ENCODE assay signal across 14 cellular contexts in the genomic region with DNA sequence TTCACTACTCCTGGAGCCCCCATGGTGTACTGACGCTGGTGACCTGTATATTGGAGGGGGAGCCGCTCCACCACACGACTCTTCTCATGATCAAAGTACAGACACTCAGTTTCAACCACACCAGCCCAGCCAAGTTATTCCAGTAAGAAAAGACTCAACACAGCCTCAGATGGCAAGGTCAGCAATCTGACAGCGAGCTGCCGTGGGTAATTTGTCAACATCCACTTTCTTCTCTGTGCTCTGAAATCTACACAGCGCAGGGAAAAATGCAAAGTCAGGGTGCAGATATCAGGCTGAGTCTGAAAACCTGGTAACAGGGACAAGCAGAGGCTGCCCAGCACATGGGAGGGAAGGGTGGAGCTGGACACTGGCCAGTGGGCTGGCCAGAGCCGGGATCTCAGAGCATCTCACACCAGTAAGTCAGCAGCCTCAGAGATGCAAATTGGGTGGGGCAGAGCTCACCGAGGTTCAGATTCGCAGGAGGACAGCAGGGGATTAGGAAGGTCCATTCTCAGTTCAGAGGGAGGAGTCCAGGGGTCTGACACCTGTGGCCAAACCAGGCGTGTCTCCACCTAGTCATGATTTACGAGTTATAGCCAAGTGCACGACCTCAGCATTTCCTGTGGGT. TPM values are rescaled to one million over a fixed set of nuclear protein-coding genes. Genes with fewer than 3 reads are reported as not detected.
DNase-seq lines count a peak whose midpoint lies in the region; ATAC-seq and TF ChIP-seq lines count a peak whose summit lies in the region.
"Had no signal": no experiment of that assay in that cellular context is flagged by ENCODE, and none has a peak within 500 bp of the region (broad histone marks: within the 10 kb centered on the region; RNA-seq: fewer than 3 reads in every experiment).

No MANE protein-coding gene starts in this region.

- H3K4me1 ChIP-seq in IMR-90 (ENCODE audit: control insufficient read depth, insufficient read depth, low read length) (peaks cover 2% of the 10 kb centered on the region; the same call in 1 of the 2 replicates), gastrocnemius medialis (peaks cover 11 to 34% of the 10 kb centered on the region in 2 donors), stomach (peaks cover 0 to 30% (median 14%) of the 10 kb centered on the region in 4 donors)

- DNase-seq in IMR-90 (no peak), SW480 (ENCODE audit: low spot score) (peak; percentile 39), glomerular visceral epithelial cell (ENCODE audit: extremely low spot score) (peak; percentile 25), gastrocnemius medialis (no peak), stomach (no peak), DMS114 treated with DMSO at 0.1 percent for 48 hours (lab: John Stamatoyannopoulos, UW; ENCODE audit: unreplicated experiment) (no peak), GM20000 (ENCODE audit: low spot score) (no peak)
- DNase-seq: activated CD8-positive, alpha-beta memory T cell treated with anti-CD3 and anti-CD28 coated beads for 24 hours; CD4-positive, alpha-beta memory T cell; EL; glutamatergic neuron; kidney; stimulated activated CD8-positive, alpha-beta memory T cell treated with anti-CD3 and anti-CD28 coated beads, Interleukin-4, amount 100 ng/mL, for 48 hours had no signal

- peaks cover 4% of the 10 kb centered on the region; the same call in 1 of the 2 replicates for H3K9me3 ChIP-seq in IMR-90 (ENCODE audit: control insufficient read depth, insufficient read depth, low read length)
- H3K9me3 ChIP-seq in gastrocnemius medialis, result no peaks in the 10 kb centered on the region
- no peaks in the 10 kb centered on the region for H3K9me3 ChIP-seq in stomach
- H3K9me3 ChIP-seq: thoracic aorta had no signal

- H4K91ac ChIP-seq in IMR-90 (ENCODE audit: insufficient read depth, low read depth, low read length), result no peak overlapping the region

- intact Hi-C loops in IMR-90 (cut with micrococcal nuclease), result no loop called here
- intact Hi-C loops in gastrocnemius medialis (cut with DNase I; ENCODE audit: low total_unique reads), result no loop called here
- intact Hi-C loops in stomach (cut with DNase I; ENCODE audit: low total_unique reads), result no loop called here

- no peak overlapping the region for H3K4ac ChIP-seq in IMR-90 (ENCODE audit: low read depth, low read length)

- dilution Hi-C loops in IMR-90 (cut with HindIII; ENCODE audit: low sequenced_read_pairs, unreplicated experiment), result no loop called here

- in situ Hi-C loops in IMR-90 (cut with MboI; ENCODE audit: low sequenced_read_pairs) (no loop called here), gastrocnemius medialis (cut with MboI; ENCODE audit: low sequenced_read_pairs in 4 of 4) (no loop called here)

- H3K79me1 ChIP-seq in IMR-90 (ENCODE audit: low read depth in 1 of 2, low read length in 2 of 2), result no peaks in the 10 kb centered on the region

- H2AFZ ChIP-seq in IMR-90 (replicated peaks; ENCODE audit: low read length, poor library complexity), result peak overlapping the region; percentile 40

- TF ChIP-seq RAD21 in IMR-90 (IDR thresholded peaks at IDR 0.05; ENCODE audit: low read length), result no peak

- CTCF ChIA-PET in IMR-90 (lab: Yijun Ruan, JAX), result no interaction called here

- no peak overlapping the region for H3K9ac ChIP-seq in IMR-90 (ENCODE audit: low read depth, low read length)

- H3K14ac ChIP-seq in IMR-90 (replicated peaks; ENCODE audit: low read depth, low read length), result no peak overlapping the region

- TF ChIP-seq CTCF in IMR-90 (conservative IDR thresholded peaks at IDR 0.05; ENCODE audit: low read depth, low read length), result no peak
- TF ChIP-seq CTCF in gastrocnemius medialis (IDR thresholded peaks at IDR 0.05 in 4 of 5, conservative IDR thresholded peaks at IDR 0.05 in 1 of 5), result no peak
- TF ChIP-seq CTCF in stomach (IDR thresholded peaks at IDR 0.05), result no peak
- TF ChIP-seq CTCF in GM20000 (IDR thresholded peaks at IDR 0.05; ENCODE audit: extremely low read depth, missing control alignments), result no peak

- TF ChIP-seq POLR2A in IMR-90 (IDR thresholded peaks at IDR 0.05; ENCODE audit: low read depth, low read length) (no peak), gastrocnemius medialis (IDR thresholded peaks at IDR 0.05) (no peak), stomach (IDR thresholded peaks at IDR 0.05) (no peak)

- H3K23ac ChIP-seq in IMR-90 (ENCODE audit: low read depth, low read length), result no peak overlapping the region

- H4K8ac ChIP-seq in IMR-90 (ENCODE audit: low read depth in 2 of 2, low read length in 2 of 2), result no peak overlapping the region

- no peak overlapping the region for H2BK15ac ChIP-seq in IMR-90 (ENCODE audit: low read depth, low read length)

- H2BK120ac ChIP-seq in IMR-90 (ENCODE audit: low read depth, low read length), result no peak overlapping the region

- no peak for TF ChIP-seq EP300 in stomach (IDR thresholded peaks at IDR 0.05)

- POLR2A ChIA-PET in IMR-90 (lab: Charles Lee; ENCODE audit: unreplicated experiment), result no interaction called here

- H3K4me3 ChIP-seq in IMR-90 (ENCODE audit: insufficient read depth, low read depth, low read length), result no peak overlapping the region
- no peak overlapping the region for H3K4me3 ChIP-seq in gastrocnemius medialis
- H3K4me3 ChIP-seq in stomach, result no peak overlapping the region
- H3K4me3 ChIP-seq: thoracic aorta had no signal

- no peak overlapping the region for H2BK20ac ChIP-seq in IMR-90 (ENCODE audit: low read depth, low read length)

- H4K20me1 ChIP-seq in IMR-90 (ENCODE audit: insufficient read depth, low read length), result no peaks in the 10 kb centered on the region

- no peak overlapping the region for H3K56ac ChIP-seq in IMR-90 (ENCODE audit: extremely low read depth, insufficient read depth, low read length)

- no peak overlapping the region for H3K4me2 ChIP-seq in IMR-90 (ENCODE audit: low read depth, low read length)

- no TSS peak for BruUV-seq in IMR-90 (replicated peaks; lab: Mats Ljungman, UMichigan)

- H3K36me3 ChIP-seq in IMR-90 (ENCODE audit: control insufficient read depth, insufficient read depth, low read length) (no peaks in the 10 kb centered on the region), gastrocnemius medialis (no peaks in the 10 kb centered on the region), stomach (no peaks in the 10 kb centered on the region)
- H3K36me3 ChIP-seq: thoracic aorta had no signal

- H2BK5ac ChIP-seq in IMR-90 (ENCODE audit: low read depth, low read length, poor library complexity, severe bottlenecking), result no peak overlapping the region

- H4K5ac ChIP-seq in IMR-90 (ENCODE audit: low read depth, low read length), result no peak overlapping the region

- H3K18ac ChIP-seq in IMR-90 (ENCODE audit: low read depth, low read length), result no peak overlapping the region

- H3K9me1 ChIP-seq in IMR-90 (ENCODE audit: insufficient read depth, low read length), result no peaks in the 10 kb centered on the region

- H3K27me3 ChIP-seq in IMR-90 (ENCODE audit: control insufficient read depth, insufficient read depth, low read length), result peaks cover 37% of the 10 kb centered on the region
- H3K27me3 ChIP-seq in gastrocnemius medialis, result no peaks in the 10 kb centered on the region
- H3K27me3 ChIP-seq in stomach, result peaks cover 0 to 34% (median 12%) of the 10 kb centered on the region in 3 donors

- H3K27ac ChIP-seq in IMR-90 (ENCODE audit: insufficient read depth, low read length) (no peak overlapping the region), gastrocnemius medialis (no peak overlapping the region), stomach (no peak overlapping the region)
- H3K27ac ChIP-seq: thoracic aorta had no signal

- H2AK5ac ChIP-seq in IMR-90 (ENCODE audit: low read depth, low read length), result no peak overlapping the region

- ATAC-seq in IMR-90 (ENCODE audit: low read depth), result no peak
- peak; percentile 15 to 37 for ATAC-seq in gastrocnemius medialis

- no CpG with 5 or more reads among the region's 12 CpGs for WGBS in IMR-90 (ENCODE audit: extremely low coverage in 2 of 2, insufficient read length in 1 of 2), 2 experiments
- 24 to 38% (median 35%) methylated on average over 10 to 12 of the region's 12 CpGs for WGBS in stomach, 5 donors

- H2AK9ac ChIP-seq in IMR-90 (replicated peaks; ENCODE audit: low read depth, low read length, poor library complexity), result no peak overlapping the region

TF ChIP-seq in IMR-90, 13 proteins besides CTCF, POLR2A, EP300 and RAD21 (continues in another document):
- TF ChIP-seq NFE2L2 (IDR thresholded peaks at IDR 0.05; ENCODE audit: low read depth, low read length) (no peak), CEBPB (IDR thresholded peaks at IDR 0.05; ENCODE audit: low read depth, low read length) (no peak), RFX5 (IDR thresholded peaks at IDR 0.05; ENCODE audit: low read depth, low read length) (no peak), SMC3 (IDR thresholded peaks at IDR 0.05; ENCODE audit: low read depth, low read length) (no peak), USF2 (IDR thresholded peaks at IDR 0.05; ENCODE audit: low read depth, low read length) (no peak), MAFK (IDR thresholded peaks at IDR 0.05; ENCODE audit: low read depth, low read length) (no peak), BHLHE40 (IDR thresholded peaks at IDR 0.05; ENCODE audit: low read depth, low read length) (no peak), FOS (IDR thresholded peaks at IDR 0.05; ENCODE audit: low read depth, low read length) (no peak), MAZ (IDR thresholded peaks at IDR 0.05; ENCODE audit: borderline replicate concordance, low read depth, low read length) (no peak)
- TF ChIP-seq, protein P1, sequence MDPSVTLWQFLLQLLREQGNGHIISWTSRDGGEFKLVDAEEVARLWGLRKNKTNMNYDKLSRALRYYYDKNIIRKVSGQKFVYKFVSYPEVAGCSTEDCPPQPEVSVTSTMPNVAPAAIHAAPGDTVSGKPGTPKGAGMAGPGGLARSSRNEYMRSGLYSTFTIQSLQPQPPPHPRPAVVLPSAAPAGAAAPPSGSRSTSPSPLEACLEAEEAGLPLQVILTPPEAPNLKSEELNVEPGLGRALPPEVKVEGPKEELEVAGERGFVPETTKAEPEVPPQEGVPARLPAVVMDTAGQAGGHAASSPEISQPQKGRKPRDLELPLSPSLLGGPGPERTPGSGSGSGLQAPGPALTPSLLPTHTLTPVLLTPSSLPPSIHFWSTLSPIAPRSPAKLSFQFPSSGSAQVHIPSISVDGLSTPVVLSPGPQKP (IDR thresholded peaks at IDR 0.05; ENCODE audit: borderline replicate concordance, low read depth, low read length), result no peak

RNA-seq across cellular contexts. Expression of gene RPS6KA2, which starts 44.5 kb away (rescaled TPM):
- total RNA-seq in IMR-90 (2012; rRNA removed), result 22.2 and 26.9 TPM in 2 replicates
- polyA plus RNA-seq in IMR-90 (2012; rRNA removed), result 27.6 and 31.3 TPM in 2 replicates
- polyA plus RNA-seq in IMR-90 (2012; cell fraction: cytosol; rRNA removed), result 22.6 and 41.6 TPM in 2 replicates
- 23.6 and 31.1 TPM in 2 replicates for polyA plus RNA-seq in IMR-90 (2012; cell fraction: nucleus; rRNA removed; ENCODE audit: low replicate concordance)
- 10 to 100 TPM; 18.7 to 35.7 (median 27.4) TPM for total RNA-seq in gastrocnemius medialis
- total RNA-seq in stomach, result 100 to 1,000 TPM in 1 of 5 donors, 10 to 100 TPM in 4; 35.1 to 150 (median 85.2) TPM
- polyA plus RNA-seq in stomach, result 10 to 100 TPM; 10.9 to 60.2 (median 58.0) TPM

Comparison
In these comparisons a context has a peak if more than half of its experiments do, and no peak if none do; other contexts are left out.
1. DNase-seq: peak in SW480 (single experiment) and glomerular visceral epithelial cell (single experiment); none in IMR-90 (single experiment), gastrocnemius medialis (0 of 2), stomach (single experiment), DMS114 treated with DMSO at 0.1 percent for 48 hours (single experiment) and GM20000 (single experiment).